ENCODE assay signal across 1 cellular context in the genomic region with DNA sequence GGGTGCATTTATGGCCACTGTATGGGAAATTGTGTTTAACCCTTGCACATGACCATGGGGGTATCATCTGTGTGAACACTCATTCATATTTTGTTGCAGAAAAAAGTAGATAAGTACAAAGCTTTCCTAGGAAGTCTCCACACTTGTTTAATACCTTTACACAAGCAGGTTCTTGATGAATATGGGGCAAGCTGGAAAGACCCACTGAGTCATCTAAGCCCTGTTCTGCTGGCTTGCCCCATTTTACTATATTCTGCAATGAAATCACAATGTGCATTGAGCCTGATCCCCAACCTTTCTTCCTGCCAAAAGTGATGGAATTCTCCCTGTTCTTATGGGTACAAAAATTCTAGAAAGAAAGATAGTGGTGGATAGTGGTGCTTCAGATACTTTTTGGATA.
TF ChIP-seq lines count a peak whose summit lies in the region.

No MANE protein-coding gene starts in this region.

TF ChIP-seq in K562, 482 proteins besides CTCF, POLR2A, EP300 and RAD21:
- TF ChIP-seq, protein P1, sequence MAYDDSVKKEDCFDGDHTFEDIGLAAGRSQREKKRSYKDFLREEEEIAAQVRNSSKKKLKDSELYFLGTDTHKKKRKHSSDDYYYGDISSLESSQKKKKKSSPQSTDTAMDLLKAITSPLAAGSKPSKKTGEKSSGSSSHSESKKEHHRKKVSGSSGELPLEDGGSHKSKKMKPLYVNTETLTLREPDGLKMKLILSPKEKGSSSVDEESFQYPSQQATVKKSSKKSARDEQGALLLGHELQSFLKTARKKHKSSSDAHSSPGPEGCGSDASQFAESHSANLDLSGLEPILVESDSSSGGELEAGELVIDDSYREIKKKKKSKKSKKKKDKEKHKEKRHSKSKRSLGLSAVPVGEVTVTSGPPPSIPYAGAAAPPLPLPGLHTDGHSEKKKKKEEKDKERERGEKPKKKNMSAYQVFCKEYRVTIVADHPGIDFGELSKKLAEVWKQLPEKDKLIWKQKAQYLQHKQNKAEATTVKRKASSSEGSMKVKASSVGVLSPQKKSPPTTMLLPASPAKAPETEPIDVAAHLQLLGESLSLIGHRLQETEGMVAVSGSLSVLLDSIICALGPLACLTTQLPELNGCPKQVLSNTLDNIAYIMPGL (CRISPR knock-in tag; IDR thresholded peaks at IDR 0.05) = peak; percentile 13; the same call in 1 of the 2 replicates
- TF ChIP-seq, protein P2, sequence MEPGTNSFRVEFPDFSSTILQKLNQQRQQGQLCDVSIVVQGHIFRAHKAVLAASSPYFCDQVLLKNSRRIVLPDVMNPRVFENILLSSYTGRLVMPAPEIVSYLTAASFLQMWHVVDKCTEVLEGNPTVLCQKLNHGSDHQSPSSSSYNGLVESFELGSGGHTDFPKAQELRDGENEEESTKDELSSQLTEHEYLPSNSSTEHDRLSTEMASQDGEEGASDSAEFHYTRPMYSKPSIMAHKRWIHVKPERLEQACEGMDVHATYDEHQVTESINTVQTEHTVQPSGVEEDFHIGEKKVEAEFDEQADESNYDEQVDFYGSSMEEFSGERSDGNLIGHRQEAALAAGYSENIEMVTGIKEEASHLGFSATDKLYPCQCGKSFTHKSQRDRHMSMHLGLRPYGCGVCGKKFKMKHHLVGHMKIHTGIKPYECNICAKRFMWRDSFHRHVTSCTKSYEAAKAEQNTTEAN (CRISPR knock-in tag; IDR thresholded peaks at IDR 0.05) = no peak
